9 cellular contexts compared by ENCODE assay signal in genomic region chr12:56159482-56160105, GRCh38. TPM values are rescaled to one million over a fixed set of nuclear protein-coding genes. Genes with fewer than 3 reads are reported as not detected.
A peak's percentile ranks its signal among the peaks of the same experiment; 100 is the strongest.
DNase-seq lines count a peak whose midpoint lies in the region; ATAC-seq and TF ChIP-seq lines count a peak whose summit lies in the region.
"Had no signal": no experiment of that assay in that cellular context is flagged by ENCODE, and none has a peak within 500 bp of the region (broad histone marks: within the 10 kb centered on the region; RNA-seq: fewer than 3 reads in every experiment).

No MANE protein-coding gene starts in this region.

- H3K27me3 Mint-ChIP-seq in T-helper 17 cell = no peaks in the 10 kb centered on the region

- peak overlapping the region; percentile 99 for H3K27ac Mint-ChIP-seq in T-helper 17 cell

- WGBS in sigmoid colon, 2 donors = 5 to 30% methylated on average over 6 of the region's 6 CpGs

- peaks cover 14% of the 10 kb centered on the region for H3K36me3 Mint-ChIP-seq in T-helper 17 cell (ENCODE audit: low read depth)

- TF ChIP-seq EP300 in sigmoid colon (IDR thresholded peaks at IDR 0.05) = no peak

- intact Hi-C loops in sigmoid colon (cut with DNase I) = loop anchor here (2.0 kb wide), 2 partner anchors 41 to 63 kb away; partner anchors contain the start of gene ZC3H10

- no peak for TF ChIP-seq POLR2A in sigmoid colon (IDR thresholded peaks at IDR 0.05)

- peaks cover 53% of the 10 kb centered on the region for H3K4me1 Mint-ChIP-seq in T-helper 17 cell

- no peak for TF ChIP-seq CTCF in GM12875 (IDR thresholded peaks at IDR 0.05; ENCODE audit: borderline replicate concordance, insufficient read depth, low read depth, low read length)
- TF ChIP-seq CTCF in fibroblast of villous mesenchyme (IDR thresholded peaks at IDR 0.05; ENCODE audit: insufficient read depth, low read depth, low read length) = no peak
- no peak for TF ChIP-seq CTCF in sigmoid colon (IDR thresholded peaks at IDR 0.05)

- H3K27ac ChIP-seq in sigmoid colon = peak overlapping the region; percentile 93 to 99 (median 94)

- H3K4me3 Mint-ChIP-seq in T-helper 17 cell = peak overlapping the region; percentile 100

- peaks cover 35 to 51% (median 37%) of the 10 kb centered on the region in 4 donors for H3K36me3 ChIP-seq in sigmoid colon

- ATAC-seq in T-helper 17 cell = no peak

- no peaks in the 10 kb centered on the region for H3K27me3 ChIP-seq in sigmoid colon

- peaks cover 0 to 58% (median 42%) of the 10 kb centered on the region in 4 donors for H3K4me1 ChIP-seq in sigmoid colon

- peak overlapping the region; percentile 78 for H3K4me3 ChIP-seq in GM12875 (ENCODE audit: low read depth, low read length)
- peak overlapping the region; percentile 100 for H3K4me3 ChIP-seq in fibroblast of villous mesenchyme (ENCODE audit: low read depth, low read length)
- H3K4me3 ChIP-seq in sigmoid colon = peak overlapping the region; percentile 61 to 99 (median 78)

- DNase-seq in T-helper 17 cell = no peak
- DNase-seq in fibroblast of villous mesenchyme (ENCODE audit: low read depth) = no peak
- no peak for DNase-seq in sigmoid colon
- no peak for DNase-seq in DMS 273 (lab: John Stamatoyannopoulos, UW; ENCODE audit: unreplicated experiment)
- DNase-seq in NCI-H1105 treated with DMSO at 0.1 percent for 48 hours (lab: John Stamatoyannopoulos, UW) = no peak
- no peak for DNase-seq in inferior parietal cortex (ENCODE audit: extremely low spot score)
- no peak for DNase-seq in mucosa of gallbladder (ENCODE audit: low spot score)
- DNase-seq: GOT3 had no signal

- H3K9me3 ChIP-seq in T-helper 17 cell (ENCODE audit: control insufficient read depth, low read length, poor library complexity, severe bottlenecking) = no peaks in the 10 kb centered on the region
- H3K9me3 ChIP-seq in sigmoid colon = no peaks in the 10 kb centered on the region

RNA-seq across cellular contexts. Expression of gene MYL6, which starts 1.4 kb away (rescaled TPM):
- 100 to 1,000 TPM; 741 to 784 TPM for total RNA-seq in T-helper 17 cell
- total RNA-seq in fibroblast of villous mesenchyme = 2,015 and 2,412 TPM in 2 replicates
- total RNA-seq in sigmoid colon = 1,000 to 10,000 TPM; 6,491 to 9,553 (median 8,571) TPM
- polyA plus RNA-seq in sigmoid colon = 1,000 to 10,000 TPM; 3,150 to 7,537 (median 5,524) TPM
- 1,918 TPM for total RNA-seq in mucosa of gallbladder

RNA-seq across cellular contexts. Expression of gene MYL6B, which starts 7.2 kb away (rescaled TPM):
- 1 to 10 TPM; 5.4 to 9.0 TPM for total RNA-seq in T-helper 17 cell
- total RNA-seq in fibroblast of villous mesenchyme = 68.2 and 70.9 TPM in 2 replicates
- 10 to 100 TPM; 37.7 to 90.6 (median 64.1) TPM for total RNA-seq in sigmoid colon
- 10 to 100 TPM; 26.4 to 63.7 (median 32.3) TPM for polyA plus RNA-seq in sigmoid colon
- total RNA-seq in mucosa of gallbladder = 53.7 TPM

RNA-seq across cellular contexts. Expression of gene SMARCC2, which starts 29.7 kb away (rescaled TPM):
- 100 to 1,000 TPM; 130 to 138 TPM for total RNA-seq in T-helper 17 cell
- total RNA-seq in fibroblast of villous mesenchyme = 44.8 and 67.8 TPM in 2 replicates
- total RNA-seq in sigmoid colon = 100 to 1,000 TPM in 1 of 4 donors, 10 to 100 TPM in 3; 55.7 to 135 (median 70.7) TPM
- polyA plus RNA-seq in sigmoid colon = 10 to 100 TPM; 18.0 to 44.4 (median 18.3) TPM
- total RNA-seq in mucosa of gallbladder = 115 TPM

RNA-seq across cellular contexts. Expression of gene ESYT1, which starts 31.5 kb away (rescaled TPM):
- 100 to 1,000 TPM; 178 to 211 TPM for total RNA-seq in T-helper 17 cell
- total RNA-seq in fibroblast of villous mesenchyme = 300 and 327 TPM in 2 replicates
- 100 to 1,000 TPM in 1 of 4 donors, 10 to 100 TPM in 3; 67.6 to 102 (median 88.7) TPM for total RNA-seq in sigmoid colon
- 10 to 100 TPM in 2 of 3 donors, 1 to 10 TPM in 1; 9.0 to 73.9 (median 13.8) TPM for polyA plus RNA-seq in sigmoid colon
- total RNA-seq in mucosa of gallbladder = 111 TPM

RNA-seq across cellular contexts. Expression of gene ZC3H10, which starts 41.5 kb away (rescaled TPM):
- total RNA-seq in T-helper 17 cell (1 to 10 TPM; 6.8 to 8.7 TPM), fibroblast of villous mesenchyme (3.9 and 4.3 TPM in 2 replicates), sigmoid colon (1 to 10 TPM; 3.9 to 6.9 (median 4.8) TPM), mucosa of gallbladder (5.4 TPM)
- 1 to 10 TPM; 1.2 to 3.8 (median 1.4) TPM for polyA plus RNA-seq in sigmoid colon
